ENCODE assay signal across 20 cellular contexts in genomic region chr12:63038361-63039100, GRCh38.
"Had no signal": no experiment of that assay in that cellular context is flagged by ENCODE, and none has a peak within 500 bp of the region (broad histone marks: within the 10 kb centered on the region; RNA-seq: fewer than 3 reads in every experiment).

No MANE protein-coding gene starts in this region.

- H3K36me3 Mint-ChIP-seq: activated naive CD4-positive, alpha-beta T cell treated with anti-CD3 and anti-CD28 coated beads, Interleukin-2, amount 50 U/mL, for 24 hours; natural killer cell; stimulated activated naive B cell treated with anti-CD40 and anti-IgM and Interleukin-4, amounts not matched to agents 10 μg/mL and 1 μg/mL and 100 μg/mL, for 72 hours; WTC11 had no signal

- H3K9me3 Mint-ChIP-seq: activated CD4-positive, alpha-beta T cell treated with anti-CD3 and anti-CD28 coated beads, Interleukin-2, amount 10 ng/mL, durations not matched to agents 24 days and 14 days; activated naive CD4-positive, alpha-beta T cell treated with anti-CD3 and anti-CD28 coated beads, Interleukin-2, amount 50 U/mL, for 24 hours; activated T-helper 17 cell treated with anti-CD3 and anti-CD28 coated beads, Interleukin-2, amount 50 U/mL, for 72 hours; dendritic cell treated with granulocyte-macrophage colony-stimulating factor and Interleukin-4, amounts not matched to agents 40 ng/mL and 50 ng/mL, for 4 days had no signal

- H3K4me3 ChIP-seq: body of pancreas, gastroesophageal sphincter, left lung, psoas muscle, spleen, transverse colon had no signal

- H3K27ac Mint-ChIP-seq: activated CD4-positive, alpha-beta T cell treated with anti-CD3 and anti-CD28 coated beads, Interleukin-2, amount 10 ng/mL, durations not matched to agents 24 days and 14 days; activated naive CD4-positive, alpha-beta T cell treated with anti-CD3 and anti-CD28 coated beads, Interleukin-2, amount 50 U/mL, for 24 hours; activated T-helper 17 cell treated with anti-CD3 and anti-CD28 coated beads, Interleukin-2, amount 50 U/mL, for 72 hours; dendritic cell treated with granulocyte-macrophage colony-stimulating factor and Interleukin-4, amounts not matched to agents 40 ng/mL and 50 ng/mL, for 4 days; effector memory CD8-positive, alpha-beta T cell; natural killer cell; stimulated activated naive B cell treated with anti-CD40 and anti-IgM and Interleukin-4, amounts not matched to agents 10 μg/mL and 1 μg/mL and 100 μg/mL, for 72 hours; WTC11 had no signal

- H3K4me1 Mint-ChIP-seq: activated CD4-positive, alpha-beta T cell treated with anti-CD3 and anti-CD28 coated beads, Interleukin-2, amount 10 ng/mL, durations not matched to agents 24 days and 14 days; activated naive CD4-positive, alpha-beta T cell treated with anti-CD3 and anti-CD28 coated beads, Interleukin-2, amount 50 U/mL, for 24 hours; activated T-helper 17 cell treated with anti-CD3 and anti-CD28 coated beads, Interleukin-2, amount 50 U/mL, for 72 hours; natural killer cell; stimulated activated naive B cell treated with anti-CD40 and anti-IgM and Interleukin-4, amounts not matched to agents 10 μg/mL and 1 μg/mL and 100 μg/mL, for 72 hours; WTC11 had no signal

- H3K36me3 ChIP-seq: gastroesophageal sphincter, left lung, spleen, transverse colon had no signal

- H3K27me3 Mint-ChIP-seq: activated CD4-positive, alpha-beta T cell treated with anti-CD3 and anti-CD28 coated beads, Interleukin-2, amount 10 ng/mL, durations not matched to agents 24 days and 14 days; activated naive CD4-positive, alpha-beta T cell treated with anti-CD3 and anti-CD28 coated beads, Interleukin-2, amount 50 U/mL, for 24 hours; dendritic cell treated with granulocyte-macrophage colony-stimulating factor and Interleukin-4, amounts not matched to agents 40 ng/mL and 50 ng/mL, for 4 days; effector memory CD8-positive, alpha-beta T cell; stimulated activated naive B cell treated with anti-CD40 and anti-IgM and Interleukin-4, amounts not matched to agents 10 μg/mL and 1 μg/mL and 100 μg/mL, for 72 hours had no signal

- H3K27ac ChIP-seq: body of pancreas, epithelial cell of prostate, gastroesophageal sphincter, left lung, psoas muscle, spleen, transverse colon had no signal

- H3K9me3 ChIP-seq: body of pancreas, gastroesophageal sphincter, left lung, psoas muscle, spleen, transverse colon had no signal

- H3K4me3 Mint-ChIP-seq: activated CD4-positive, alpha-beta T cell treated with anti-CD3 and anti-CD28 coated beads, Interleukin-2, amount 10 ng/mL, durations not matched to agents 24 days and 14 days; activated naive CD4-positive, alpha-beta T cell treated with anti-CD3 and anti-CD28 coated beads, Interleukin-2, amount 50 U/mL, for 24 hours; activated T-helper 17 cell treated with anti-CD3 and anti-CD28 coated beads, Interleukin-2, amount 50 U/mL, for 72 hours; dendritic cell treated with granulocyte-macrophage colony-stimulating factor and Interleukin-4, amounts not matched to agents 40 ng/mL and 50 ng/mL, for 4 days; effector memory CD8-positive, alpha-beta T cell; natural killer cell; stimulated activated naive B cell treated with anti-CD40 and anti-IgM and Interleukin-4, amounts not matched to agents 10 μg/mL and 1 μg/mL and 100 μg/mL, for 72 hours; WTC11 had no signal

- H3K4me1 ChIP-seq: body of pancreas, gastroesophageal sphincter, left lung, psoas muscle, spleen, transverse colon had no signal

- H3K27me3 ChIP-seq: body of pancreas, gastroesophageal sphincter, left lung, spleen, transverse colon had no signal

- DNase-seq: activated CD4-positive, alpha-beta T cell treated with anti-CD3 and anti-CD28 coated beads, Interleukin-2, amount 10 ng/mL, durations not matched to agents 24 days and 14 days; activated CD8-positive, alpha-beta memory T cell treated with anti-CD3 and anti-CD28 coated beads for 24 hours; body of pancreas; central memory CD4-positive, alpha-beta T cell; effector memory CD8-positive, alpha-beta T cell; islet precursor cell; left lung; natural killer cell; occipital lobe; psoas muscle; spleen; stimulated activated CD4-positive, alpha-beta T cell treated with anti-CD3 and anti-CD28 coated beads, Interleukin-1b, Interleukin-23, amount 100 ng/mL, for 48 hours; stimulated activated naive B cell treated with anti-CD40 and anti-IgM and Interleukin-4, amounts not matched to agents 10 μg/mL and 1 μg/mL and 100 μg/mL, for 72 hours; transverse colon had no signal
